Comparison of ENCODE assay signal across 31 cellular contexts in genomic region chr13:95385373-95385772, GRCh38.
"Had no signal": no experiment of that assay in that cellular context is flagged by ENCODE, and none has a peak within 500 bp of the region (broad histone marks: within the 10 kb centered on the region; RNA-seq: fewer than 3 reads in every experiment).

No MANE protein-coding gene starts in this region.

- H3K4me3 Mint-ChIP-seq: activated B cell treated with CpG ODN at 0.5 μM for 24 hours; activated CD8-positive, alpha-beta T cell treated with anti-CD3 and anti-CD28 coated beads for 36 hours; activated naive CD8-positive, alpha-beta T cell treated with anti-CD3 and anti-CD28 coated beads, Interleukin-2, amount 10 ng/mL, durations not matched to agents 7 days and 5 days; activated T-cell treated with anti-CD3 and anti-CD28 coated beads, Interleukin-2, amount 50 U/mL, for 4 hours; activated T-helper 17 cell treated with anti-CD3 and anti-CD28 coated beads, Interleukin-2, amount 50 U/mL, for 72 hours; brain; endodermal cell; T-helper 2 cell treated with Interferon-gamma antibody and Interleukin-4, amounts not matched to agents 5 μg/mL and 100 μg/mL, for 36 hours had no signal

- DNase-seq: activated B cell treated with CpG ODN at 0.5 μM for 24 hours; activated CD4-positive, alpha-beta T cell treated with anti-CD3 and anti-CD28 coated beads for 48 hours; activated CD4-positive, alpha-beta T cell treated with anti-CD3 and anti-CD28 coated beads, Interleukin-2, amount 50 U/mL, for 1 hour; activated CD4-positive, alpha-beta T cell treated with anti-CD3 and anti-CD28 coated beads, Interleukin-2, amount 50 U/mL, for 48 hours; activated CD8-positive, alpha-beta memory T cell treated with anti-CD3 and anti-CD28 coated beads for 24 hours; activated CD8-positive, alpha-beta T cell treated with anti-CD3 and anti-CD28 coated beads for 36 hours; activated effector memory CD4-positive, alpha-beta T cell treated with Interleukin-2 at 50 U/mL for 16 hours; activated gamma-delta T cell treated with Interleukin-2 at 50 U/mL for 16 hours; activated naive CD4-positive, alpha-beta T cell treated with Interleukin-2 at 50 U/mL for 16 hours; activated naive CD8-positive, alpha-beta T cell treated with anti-CD3 and anti-CD28 coated beads, Interleukin-2, amount 10 ng/mL, durations not matched to agents 7 days and 5 days; activated T-cell treated with anti-CD3 and anti-CD28 coated beads, Interleukin-2, amount 50 U/mL, for 4 hours; central memory CD4-positive, alpha-beta T cell; cerebellar nuclear complex; colonic mucosa; dorsolateral prefrontal cortex; effector memory CD4-positive, alpha-beta T cell; endodermal cell; head of caudate nucleus; hippocampal formation; T1000; WERI-Rb-1 had no signal

- ATAC-seq: activated CD4-positive, CD25-positive, alpha-beta regulatory T cell treated with anti-CD3 and anti-CD28 coated beads, Interleukin-2, amount 50 U/mL, for 24 hours; activated CD8-positive, alpha-beta T cell treated with anti-CD3 and anti-CD28 coated beads for 36 hours; activated naive CD4-positive, alpha-beta T cell treated with anti-CD3 and anti-CD28 coated beads, Interleukin-2, amount 50 U/mL, for 72 hours; activated T-cell treated with anti-CD3 and anti-CD28 coated beads, Interleukin-2, amount 50 U/mL, for 4 hours; activated T-helper 17 cell treated with anti-CD3 and anti-CD28 coated beads, Interleukin-2, amount 50 U/mL, for 72 hours; esophagus mucosa had no signal

- H3K27ac Mint-ChIP-seq: activated CD8-positive, alpha-beta T cell treated with anti-CD3 and anti-CD28 coated beads for 36 hours; activated naive CD4-positive, alpha-beta T cell treated with anti-CD3 and anti-CD28 coated beads, Interleukin-2, amount 50 U/mL, for 72 hours; activated naive CD8-positive, alpha-beta T cell treated with anti-CD3 and anti-CD28 coated beads, Interleukin-2, amount 10 ng/mL, durations not matched to agents 7 days and 5 days; activated T-helper 17 cell treated with anti-CD3 and anti-CD28 coated beads, Interleukin-2, amount 50 U/mL, for 72 hours; brain; endodermal cell had no signal

- FAIRE-seq: frontal cortex had no signal

- H3K4me1 ChIP-seq: breast epithelium, colonic mucosa had no signal

- H3K36me3 Mint-ChIP-seq: activated naive CD4-positive, alpha-beta T cell treated with anti-CD3 and anti-CD28 coated beads, Interleukin-2, amount 50 U/mL, for 72 hours; activated naive CD8-positive, alpha-beta T cell treated with anti-CD3 and anti-CD28 coated beads, Interleukin-2, amount 10 ng/mL, durations not matched to agents 7 days and 5 days; brain had no signal

- H3K4me3 ChIP-seq: ascending aorta, breast epithelium, cardiac muscle cell, colonic mucosa, dorsolateral prefrontal cortex had no signal

- H3K36me3 ChIP-seq: ascending aorta, breast epithelium, cardiac muscle cell, colonic mucosa, WERI-Rb-1 had no signal

- H3K9me3 ChIP-seq: ascending aorta, breast epithelium, colonic mucosa had no signal

- H3K9me3 Mint-ChIP-seq: activated B cell treated with CpG ODN at 0.5 μM for 24 hours; activated CD8-positive, alpha-beta T cell treated with anti-CD3 and anti-CD28 coated beads for 36 hours; activated naive CD4-positive, alpha-beta T cell treated with anti-CD3 and anti-CD28 coated beads, Interleukin-2, amount 50 U/mL, for 72 hours; activated naive CD8-positive, alpha-beta T cell treated with anti-CD3 and anti-CD28 coated beads, Interleukin-2, amount 10 ng/mL, durations not matched to agents 7 days and 5 days; activated T-cell treated with anti-CD3 and anti-CD28 coated beads, Interleukin-2, amount 50 U/mL, for 4 hours; activated T-helper 17 cell treated with anti-CD3 and anti-CD28 coated beads, Interleukin-2, amount 50 U/mL, for 72 hours; T-helper 2 cell treated with Interferon-gamma antibody and Interleukin-4, amounts not matched to agents 5 μg/mL and 100 μg/mL, for 36 hours had no signal

- H3K27me3 ChIP-seq: ascending aorta, cardiac muscle cell, colonic mucosa had no signal

- H3K27ac ChIP-seq: ascending aorta, breast epithelium, cardiac muscle cell, colonic mucosa, dorsolateral prefrontal cortex, WERI-Rb-1 had no signal
